ENCODE assay signal across 17 cellular contexts in genomic region chr3:140018556-140018955, GRCh38.
A peak's percentile ranks its signal among the peaks of the same experiment; 100 is the strongest.
DNase-seq lines count a peak whose midpoint lies in the region.
"Had no signal": no experiment of that assay in that cellular context is flagged by ENCODE, and none has a peak within 500 bp of the region (broad histone marks: within the 10 kb centered on the region; RNA-seq: fewer than 3 reads in every experiment).

No MANE protein-coding gene starts in this region.

- H3K79me2 ChIP-seq in mesendoderm (ENCODE audit: control insufficient read depth, insufficient read depth, low read length): no peaks in the 10 kb centered on the region

- H3K4me3 ChIP-seq in BLaER1 (no peak overlapping the region), mesendoderm (ENCODE audit: low read length) (no peak overlapping the region)

- H3K27ac ChIP-seq in BLaER1: no peak overlapping the region
- no peak overlapping the region for H3K27ac ChIP-seq in mesendoderm (ENCODE audit: low read depth, low read length)

- H3K56ac ChIP-seq in mesendoderm (ENCODE audit: low read length): no peak overlapping the region

- no peaks in the 10 kb centered on the region for H3K9me3 ChIP-seq in BLaER1

- H3K9ac ChIP-seq in BLaER1: no peak overlapping the region
- H3K9ac ChIP-seq in mesendoderm (ENCODE audit: low read length): no peak overlapping the region

- H2AK5ac ChIP-seq in mesendoderm (ENCODE audit: low read length): no peak overlapping the region

- H4K8ac ChIP-seq in mesendoderm (ENCODE audit: low read depth, low read length): no peak overlapping the region

- H3K4me2 ChIP-seq in BLaER1 (peak overlapping the region; percentile 22; the same call in 1 of the 2 replicates), mesendoderm (ENCODE audit: low read length) (no peak overlapping the region)

- no peak overlapping the region for H3K4ac ChIP-seq in mesendoderm (ENCODE audit: low read depth, low read length)

- H3K79me1 ChIP-seq in mesendoderm (ENCODE audit: low read length): no peaks in the 10 kb centered on the region

- no peak overlapping the region for H4K5ac ChIP-seq in mesendoderm (ENCODE audit: low read length)

- H3K18ac ChIP-seq in mesendoderm (ENCODE audit: low read length): no peak overlapping the region

- no peak overlapping the region for H2BK120ac ChIP-seq in mesendoderm (ENCODE audit: low read depth, low read length)

- H3K4me1 ChIP-seq in BLaER1 (no peaks in the 10 kb centered on the region), mesendoderm (ENCODE audit: control insufficient read depth, low read depth, low read length) (no peaks in the 10 kb centered on the region)

- H3K36me3 ChIP-seq in BLaER1 (no peaks in the 10 kb centered on the region), mesendoderm (ENCODE audit: control insufficient read depth, insufficient read depth, low read length) (no peaks in the 10 kb centered on the region)

- H3K27me3 ChIP-seq in BLaER1 (no peaks in the 10 kb centered on the region), mesendoderm (ENCODE audit: insufficient read depth, low read length, poor library complexity) (no peaks in the 10 kb centered on the region)

- DNase-seq in NCI-H146 (lab: John Stamatoyannopoulos, UW) (peak; percentile 66), NCI-H82 treated with DMSO at 0.1 percent for 48 hours (lab: John Stamatoyannopoulos, UW; ENCODE audit: unreplicated experiment) (peak; percentile 31), mesendoderm (peak; percentile 17), HPDE6-E6E7 (ENCODE audit: extremely low spot score) (no peak), NCI-H128 (lab: John Stamatoyannopoulos, UW; ENCODE audit: unreplicated experiment) (no peak), NCI-H1930 (lab: John Stamatoyannopoulos, UW) (no peak), NCI-H2171 (lab: John Stamatoyannopoulos, UW) (no peak)
- DNase-seq: C1 segment of cervical spinal cord; CD4-positive, CD25-positive, alpha-beta regulatory T cell; CD8-positive, alpha-beta memory T cell; COR-L47; DMS 273 treated with DMSO at 0.1 percent for 48 hours; GDM1; GOT3; H7; HFFc6 had no signal

- H2BK5ac ChIP-seq in mesendoderm (ENCODE audit: low read length): no peak overlapping the region

- no peak overlapping the region for H3K23ac ChIP-seq in mesendoderm (ENCODE audit: low read length)

- H4K20me1 ChIP-seq in BLaER1: no peaks in the 10 kb centered on the region

- WGBS in mesendoderm (ENCODE audit: extremely low coverage, insufficient coverage, low lambda C conversion rate): no CpG with 5 or more reads among the region's 2 CpGs

- no peak overlapping the region for H2BK15ac ChIP-seq in mesendoderm (replicated peaks; ENCODE audit: low read depth)

Comparison
In these comparisons a context has a peak if more than half of its experiments do, and no peak if none do; other contexts are left out.
1. DNase-seq: peak in NCI-H146 (single experiment), NCI-H82 treated with DMSO at 0.1 percent for 48 hours (single experiment) and mesendoderm (single experiment); none in HPDE6-E6E7 (single experiment), NCI-H128 (single experiment), NCI-H1930 (0 of 2) and NCI-H2171 (single experiment).